In the genomic region with DNA sequence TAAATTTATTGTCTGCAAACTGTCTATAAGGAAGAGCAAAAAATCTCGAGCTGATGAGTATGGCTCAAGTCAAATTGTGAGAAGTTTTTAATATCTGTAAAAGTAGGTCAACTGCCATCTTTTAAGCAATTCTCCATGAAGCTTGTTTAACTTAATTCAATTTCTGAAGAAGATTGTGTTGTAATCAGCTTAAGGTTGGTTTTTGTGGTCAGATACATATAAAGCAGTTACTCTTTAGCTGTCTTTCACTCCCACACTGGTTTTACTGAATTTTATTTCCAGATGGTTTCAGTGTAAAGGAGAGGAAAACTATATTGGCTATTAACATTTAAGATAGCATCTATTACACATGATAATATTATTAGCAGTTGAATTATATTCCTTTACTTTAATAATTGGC, we compare ENCODE assay signal across 23 cellular contexts.
"Had no signal": no experiment of that assay in that cellular context is flagged by ENCODE, and none has a peak within 500 bp of the region (broad histone marks: within the 10 kb centered on the region; RNA-seq: fewer than 3 reads in every experiment).

No MANE protein-coding gene starts in this region.

- ATAC-seq: activated CD4-positive, alpha-beta T cell treated with anti-CD3 and anti-CD28 coated beads for 36 hours; activated T-cell treated with anti-CD3 and anti-CD28 coated beads, Interleukin-2, amount 50 U/mL, for 72 hours had no signal

- H3K4me1 ChIP-seq: adrenal gland, breast epithelium had no signal

- H3K9me3 ChIP-seq: adrenal gland, breast epithelium had no signal

- H3K36me3 ChIP-seq: adrenal gland, breast epithelium, WERI-Rb-1 had no signal

- H3K27me3 ChIP-seq: adrenal gland, breast epithelium had no signal

- DNase-seq: activated CD4-positive, alpha-beta memory T cell treated with anti-CD3 and anti-CD28 coated beads, Interleukin-2, amount 10 ng/mL, durations not matched to agents 7 days and 5 days; activated CD4-positive, alpha-beta T cell treated with anti-CD3 and anti-CD28 coated beads for 36 hours; activated CD4-positive, alpha-beta T cell treated with anti-CD3 and anti-CD28 coated beads, Interleukin-2, amount 50 U/mL, for 1 hour; activated gamma-delta T cell treated with Interleukin-2 at 50 U/mL for 16 hours; activated naive CD4-positive, alpha-beta T cell treated with anti-CD3 and anti-CD28 coated beads, Interleukin-2, amount 10 ng/mL, durations not matched to agents 7 days and 5 days; activated naive CD8-positive, alpha-beta T cell treated with anti-CD3 and anti-CD28 coated beads, Interleukin-2, amount 10 ng/mL, durations not matched to agents 7 days and 5 days; activated T-cell treated with anti-CD3 and anti-CD28 coated beads for 4 hours; activated T-cell treated with anti-CD3 and anti-CD28 coated beads, Interleukin-2, amount 50 U/mL, for 72 hours; adrenal gland; anterior cingulate cortex; caudate nucleus; Karpas-422; NCI-H1105 treated with DMSO at 0.1 percent for 48 hours; NCI-H1436 treated with DMSO at 0.1 percent for 48 hours; NCI-H187; NCI-H2081; NCI-H510A treated with DMSO at 0.1 percent for 48 hours; NCI-H69; SIG-M5; T-helper 1 cell; WERI-Rb-1 had no signal

- H3K27ac ChIP-seq: adrenal gland, breast epithelium, SK-N-MC, WERI-Rb-1 had no signal

- H3K4me3 ChIP-seq: adrenal gland, breast epithelium, SK-N-MC had no signal
